Comparison of ENCODE assay signal across 8 cellular contexts in the genomic region with DNA sequence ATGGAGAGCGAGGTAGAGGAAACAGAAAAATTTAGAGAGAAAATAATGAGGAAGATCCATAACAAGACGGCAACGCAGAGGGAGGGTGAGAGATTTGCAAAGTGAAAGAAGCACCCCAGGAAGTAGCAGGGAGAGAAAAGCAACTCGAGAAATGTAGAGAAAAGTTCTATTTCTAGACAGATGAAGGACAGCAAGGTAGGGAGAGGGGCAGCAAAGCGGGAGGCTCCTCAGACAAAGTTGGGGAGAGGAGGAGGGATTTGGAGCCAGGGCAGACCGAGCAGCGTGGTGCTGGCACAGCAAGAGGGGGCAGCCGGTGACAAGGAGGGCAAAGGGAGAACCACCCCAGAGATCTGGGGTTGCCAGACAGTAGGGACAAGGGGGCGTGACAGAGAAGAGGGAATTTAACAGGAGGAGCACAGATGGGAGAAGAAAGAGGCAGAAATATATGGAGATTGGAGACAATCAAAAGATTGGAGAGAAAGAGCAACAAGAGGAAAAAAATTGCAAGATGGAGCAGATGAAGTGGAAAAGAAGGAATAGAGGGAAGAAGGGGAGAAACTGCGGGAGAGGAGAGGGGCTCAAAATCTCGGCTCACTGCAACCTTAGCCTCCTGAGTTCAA. TPM values are rescaled to one million over a fixed set of nuclear protein-coding genes. Genes with fewer than 3 reads are reported as not detected.
DNase-seq lines count a peak whose midpoint lies in the region; ATAC-seq, FAIRE-seq and TF ChIP-seq lines count a peak whose summit lies in the region.

No MANE protein-coding gene starts in this region.

- intact Hi-C loops in pancreas (cut with DNase I): no loop called here

- H3K4me3 ChIP-seq in fibroblast of pulmonary artery (replicated peaks; ENCODE audit: low read depth, low read length): peak overlapping the region; percentile 94
- H3K4me3 ChIP-seq in pancreas: peak overlapping the region; percentile 91 to 98 (median 96)

- WGBS in pancreas, 2 donors: 11 to 15% methylated on average over 11 of the region's 11 CpGs

- no peak for TF ChIP-seq CTCF in fibroblast of pulmonary artery (IDR thresholded peaks at IDR 0.05; ENCODE audit: low read length, missing control alignments)
- TF ChIP-seq CTCF in pancreas (IDR thresholded peaks at IDR 0.05): no peak

- DNase-seq in EH (ENCODE audit: low read depth): peak; percentile 36
- peak; percentile 20 for DNase-seq in HK-2 (ENCODE audit: unreplicated experiment)
- DNase-seq in activated CD4-positive, alpha-beta T cell treated with anti-CD3 and anti-CD28 coated beads for 48 hours: peak; percentile 16
- no peak for DNase-seq in fibroblast of pulmonary artery (ENCODE audit: low read depth)
- peak in 1 of 6 donors; percentile 56 for DNase-seq in pancreas
- DNase-seq in NCI-H2107 treated with DMSO at 0.1 percent for 48 hours (lab: John Stamatoyannopoulos, UW; ENCODE audit: unreplicated experiment): no peak
- no peak for DNase-seq in OCI-M2 (lab: John Stamatoyannopoulos, UW; ENCODE audit: unreplicated experiment)

- peak overlapping the region; percentile 90 to 96 (median 94) for H3K27ac ChIP-seq in pancreas

- ATAC-seq in pancreas (peak in 3 of 4 donors; percentile 6 to 20 (median 10)), HG02852 (IDR thresholded peaks at IDR 0.05; ENCODE audit: unreplicated experiment) (no peak)

- H3K36me3 ChIP-seq in pancreas: no peaks in the 10 kb centered on the region

- no peaks in the 10 kb centered on the region for H3K9me3 ChIP-seq in pancreas

- FAIRE-seq in pancreas (lab: Jason Lieb, UNC): no peak

- peaks cover 0 to 7% (median 5%) of the 10 kb centered on the region in 3 donors for H3K4me1 ChIP-seq in pancreas

- no peaks in the 10 kb centered on the region for H3K27me3 ChIP-seq in pancreas

RNA-seq across cellular contexts. Expression of gene ZNF766, which starts 1.0 kb away (rescaled TPM):
- 10 to 100 TPM in 1 of 6 donors, 1 to 10 TPM in 5; 4.9 to 12.5 (median 7.2) TPM for total RNA-seq in pancreas
- polyA plus RNA-seq in pancreas: 1 to 10 TPM; 2.1 to 4.0 TPM

RNA-seq across cellular contexts. Expression of gene ZNF480, which starts 26.6 kb away (rescaled TPM):
- total RNA-seq in pancreas: 1 to 10 TPM; 4.6 to 9.4 (median 5.2) TPM
- polyA plus RNA-seq in pancreas: 1 to 10 TPM; 2.5 to 3.4 TPM

Comparison
In these comparisons a context has a peak if more than half of its experiments do, and no peak if none do; other contexts are left out.
1. DNase-seq: peak in EH (single experiment), HK-2 (single experiment) and activated CD4-positive, alpha-beta T cell treated with anti-CD3 and anti-CD28 coated beads for 48 hours (single experiment); none in fibroblast of pulmonary artery (single experiment), NCI-H2107 treated with DMSO at 0.1 percent for 48 hours (single experiment) and OCI-M2 (single experiment).